22 cellular contexts compared by ENCODE assay signal in the genomic region with DNA sequence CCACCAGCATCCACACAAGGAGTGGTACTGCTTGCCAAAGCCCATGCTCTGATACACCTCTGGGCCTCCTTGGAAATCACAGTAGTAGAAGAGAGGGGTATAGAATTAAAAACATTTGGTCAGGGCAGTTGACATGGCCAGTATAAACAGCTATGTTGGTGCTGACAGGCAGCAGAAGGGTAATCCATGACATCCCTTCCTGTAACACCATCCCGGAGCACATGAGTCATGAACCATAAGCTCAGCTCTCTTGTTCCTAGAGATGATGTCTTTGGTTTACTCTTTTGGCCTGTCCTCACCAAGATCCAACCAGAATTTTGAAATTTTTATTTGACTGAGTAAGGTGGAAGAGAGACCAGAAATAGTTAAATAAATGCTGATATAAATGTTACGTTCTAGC.
A peak's percentile ranks its signal among the peaks of the same experiment; 100 is the strongest.
DNase-seq lines count a peak whose midpoint lies in the region; ATAC-seq and TF ChIP-seq lines count a peak whose summit lies in the region.
"Had no signal": no experiment of that assay in that cellular context is flagged by ENCODE, and none has a peak within 500 bp of the region (broad histone marks: within the 10 kb centered on the region; RNA-seq: fewer than 3 reads in every experiment).

No MANE protein-coding gene starts in this region.

- H3T11ph ChIP-seq in H9 (ENCODE audit: low read length): no peak overlapping the region

- no peaks in the 10 kb centered on the region; a peak in 1 of 4 replicates for H3K4me1 Mint-ChIP-seq in H9
- no peaks in the 10 kb centered on the region for H3K4me1 Mint-ChIP-seq in progenitor cell of endocrine pancreas (ENCODE audit: low read depth)
- H3K4me1 Mint-ChIP-seq: activated CD4-positive, alpha-beta T cell treated with anti-CD3 and anti-CD28 coated beads, Interleukin-2, amount 10 ng/mL, durations not matched to agents 24 days and 14 days; CD4-positive, alpha-beta memory T cell had no signal

- H4K8ac ChIP-seq in H9 (replicated peaks; ENCODE audit: insufficient read length, low read depth, low read length): no peak overlapping the region
- H4K8ac ChIP-seq in neuronal stem cell (ENCODE audit: low read depth, low read length): no peak overlapping the region

- no peak overlapping the region for H2BK15ac ChIP-seq in H9 (ENCODE audit: low read depth, low read length)
- H2BK15ac ChIP-seq in neuronal stem cell (ENCODE audit: low read length): no peak overlapping the region

- ATAC-seq in gastroesophageal sphincter: no peak
- no peak for ATAC-seq in GM18867 (IDR thresholded peaks at IDR 0.05; ENCODE audit: unreplicated experiment)
- ATAC-seq: activated naive CD4-positive, alpha-beta T cell treated with anti-CD3 and anti-CD28 coated beads, Interleukin-2, amount 50 U/mL, for 72 hours; gastrocnemius medialis; HepG2 had no signal

- no peak overlapping the region for H4K5ac ChIP-seq in H9 (ENCODE audit: insufficient read length, low read depth, low read length)

- no peak overlapping the region for H3K23ac ChIP-seq in H9 (ENCODE audit: insufficient read length, low read depth, low read length)
- no peak overlapping the region for H3K23ac ChIP-seq in neuronal stem cell (ENCODE audit: low read depth, low read length, poor library complexity)

- peak; percentile 10 for DNase-seq in H9
- DNase-seq in SW480 (ENCODE audit: low spot score): peak; percentile 6
- peak; percentile 17 to 37 for DNase-seq in fibroblast of lung (ENCODE audit: low read depth in 2 of 2)
- DNase-seq in neuronal stem cell (ENCODE audit: low spot score): no peak
- no peak for DNase-seq in progenitor cell of endocrine pancreas (ENCODE audit: low spot score, unreplicated experiment)
- DNase-seq in stimulated activated CD4-positive, alpha-beta T cell treated with anti-CD3 and anti-CD28 coated beads, Interleukin-1b, Interleukin-23, amount 100 ng/mL, for 48 hours: no peak
- DNase-seq: activated CD4-positive, alpha-beta T cell treated with anti-CD3 and anti-CD28 coated beads, Interleukin-2, amount 10 ng/mL, durations not matched to agents 24 days and 14 days; CD4-positive, alpha-beta memory T cell; gastrocnemius medialis; kidney; NCI-H1105; NCI-H2029 treated with DMSO at 0.1 percent for 48 hours; NCI-H226; NCI-H774; nucleus accumbens; stimulated activated CD4-positive, alpha-beta T cell treated with anti-CD3 and anti-CD28 coated beads, Interleukin-12 subunit alpha, Interleukin-12 subunit beta, amount 100 ng/mL, for 4 hours; stomach; trophoblast cell had no signal

- WGBS in H9 (ENCODE audit: extremely low coverage, insufficient read length, low lambda C conversion rate): no CpG with 5 or more reads among the region's 2 CpGs
- no CpG with 5 or more reads among the region's 2 CpGs for WGBS in neuronal stem cell (ENCODE audit: extremely low coverage in 2 of 2, insufficient read length in 2 of 2, insufficient replicate concordance in 1 of 2), 2 donors
- WGBS in gastroesophageal sphincter (ENCODE audit: low coverage in 1 of 2), 2 donors: 47 to 90% methylated on average over 1 to 2 of the region's 2 CpGs

- no peak overlapping the region for H3K14ac ChIP-seq in H9 (ENCODE audit: insufficient read depth, low read length)
- H3K14ac ChIP-seq in neuronal stem cell (ENCODE audit: low read length): no peak overlapping the region

- no peak for TF ChIP-seq POLR2A in gastroesophageal sphincter (IDR thresholded peaks at IDR 0.05)

- H3K36me3 ChIP-seq in fibroblast of lung (ENCODE audit: control insufficient read depth, insufficient read depth, low read length) (no peaks in the 10 kb centered on the region), neuronal stem cell (replicated peaks in 1 of 2; ENCODE audit: control insufficient read depth in 2 of 2, insufficient read depth in 2 of 2, low read length in 2 of 2) (no peaks in the 10 kb centered on the region), gastroesophageal sphincter (peaks cover 0 to 12% of the 10 kb centered on the region in 2 donors)
- H3K36me3 ChIP-seq: gastrocnemius medialis had no signal

- H3K36me3 Mint-ChIP-seq in H9 (ENCODE audit: insufficient read depth in 1 of 3, low read depth in 3 of 3) (no peaks in the 10 kb centered on the region), progenitor cell of endocrine pancreas (ENCODE audit: insufficient read depth) (no peaks in the 10 kb centered on the region)
- H3K36me3 Mint-ChIP-seq: activated naive CD4-positive, alpha-beta T cell treated with anti-CD3 and anti-CD28 coated beads, Interleukin-2, amount 50 U/mL, for 72 hours; CD4-positive, alpha-beta memory T cell had no signal

- H3K79me2 ChIP-seq in H9 (ENCODE audit: insufficient read depth, low read length): no peaks in the 10 kb centered on the region
- H3K79me2 ChIP-seq in fibroblast of lung (ENCODE audit: control insufficient read depth, insufficient read depth, low read length): no peaks in the 10 kb centered on the region

- no peak for TF ChIP-seq CTCF in H9 (conservative IDR thresholded peaks at IDR 0.05)
- no peak for TF ChIP-seq CTCF in fibroblast of lung (conservative IDR thresholded peaks at IDR 0.05 in 1 of 2, IDR thresholded peaks at IDR 0.05 in 1 of 2; ENCODE audit: low read depth in 1 of 2, low read length in 2 of 2)
- no peak for TF ChIP-seq CTCF in gastroesophageal sphincter (IDR thresholded peaks at IDR 0.05)
- no peak for TF ChIP-seq CTCF in progenitor cell of endocrine pancreas (IDR thresholded peaks at IDR 0.05; ENCODE audit: unreplicated experiment)

- H3K27ac ChIP-seq in H9 (ENCODE audit: insufficient read length, low read depth, low read length) (no peak overlapping the region), fibroblast of lung (ENCODE audit: insufficient read depth, low read length) (no peak overlapping the region), neuronal stem cell (replicated peaks; ENCODE audit: low read length) (no peak overlapping the region), gastroesophageal sphincter (no peak overlapping the region)
- H3K27ac ChIP-seq: gastrocnemius medialis, stomach had no signal

- H2BK12ac ChIP-seq in H9 (ENCODE audit: insufficient read length, low read depth, low read length): no peak overlapping the region
- no peak overlapping the region for H2BK12ac ChIP-seq in neuronal stem cell (ENCODE audit: low read length)

- H2BK5ac ChIP-seq in H9 (ENCODE audit: insufficient read length, low read length) (no peak overlapping the region), neuronal stem cell (ENCODE audit: low read length) (no peak overlapping the region)

- no peak overlapping the region for H3K4me3 Mint-ChIP-seq in H9
- H3K4me3 Mint-ChIP-seq in progenitor cell of endocrine pancreas (ENCODE audit: low read depth): no peak overlapping the region
- H3K4me3 Mint-ChIP-seq: activated CD4-positive, alpha-beta T cell treated with anti-CD3 and anti-CD28 coated beads, Interleukin-2, amount 10 ng/mL, durations not matched to agents 24 days and 14 days; CD4-positive, alpha-beta memory T cell had no signal

- H3K4me1 ChIP-seq in H9 (ENCODE audit: insufficient read depth, low read length): no peaks in the 10 kb centered on the region
- H3K4me1 ChIP-seq in fibroblast of lung (ENCODE audit: control insufficient read depth, extremely low read depth, insufficient read depth, low read length): no peaks in the 10 kb centered on the region
- no peaks in the 10 kb centered on the region for H3K4me1 ChIP-seq in neuronal stem cell (ENCODE audit: control insufficient read depth in 2 of 2, insufficient read depth in 1 of 2, low read depth in 1 of 2, low read length in 2 of 2)
- H3K4me1 ChIP-seq in gastroesophageal sphincter: peaks cover 0 to 16% (median 3%) of the 10 kb centered on the region in 3 donors
- H3K4me1 ChIP-seq: gastrocnemius medialis had no signal

- no peak overlapping the region for H4K91ac ChIP-seq in H9 (ENCODE audit: insufficient read length, low read depth, low read length)
- peak overlapping the region; percentile 60 for H4K91ac ChIP-seq in neuronal stem cell (ENCODE audit: low read depth, low read length, poor library complexity)

- H4K20me1 ChIP-seq in H9 (ENCODE audit: control insufficient read depth, insufficient read depth, insufficient read length) (no peaks in the 10 kb centered on the region), fibroblast of lung (ENCODE audit: control insufficient read depth, extremely low read depth, insufficient read depth, low read length) (no peaks in the 10 kb centered on the region)

- H3K27me3 ChIP-seq in H9 (ENCODE audit: insufficient read depth, low read length) (no peaks in the 10 kb centered on the region), fibroblast of lung (ENCODE audit: control insufficient read depth, insufficient read depth, low read length) (no peaks in the 10 kb centered on the region), neuronal stem cell (ENCODE audit: control insufficient read depth in 3 of 3, insufficient read depth in 3 of 3, low read depth in 1 of 3, low read length in 3 of 3) (no peaks in the 10 kb centered on the region), gastroesophageal sphincter (no peaks in the 10 kb centered on the region)
- H3K27me3 ChIP-seq: gastrocnemius medialis, stomach had no signal

- H3K9me3 Mint-ChIP-seq in H9 (no peaks in the 10 kb centered on the region), progenitor cell of endocrine pancreas (ENCODE audit: low read depth) (no peaks in the 10 kb centered on the region)

- H2AK5ac ChIP-seq in H9 (ENCODE audit: insufficient read length, low read length) (no peak overlapping the region), neuronal stem cell (ENCODE audit: low read depth, low read length) (no peak overlapping the region)

- no peak overlapping the region for H3K9ac ChIP-seq in H9 (ENCODE audit: extremely low read depth, insufficient read length, low read length)
- H3K9ac ChIP-seq in fibroblast of lung (ENCODE audit: insufficient read depth, low read length): no peak overlapping the region
- H3K9ac ChIP-seq in neuronal stem cell (ENCODE audit: low read depth, low read length, poor library complexity): no peak overlapping the region

- H3K4ac ChIP-seq in H9 (ENCODE audit: low read depth, low read length) (no peak overlapping the region), neuronal stem cell (ENCODE audit: low read length) (no peak overlapping the region)

- no peak overlapping the region for H3K56ac ChIP-seq in H9 (ENCODE audit: insufficient read length, low read depth, low read length)

- H3K27me3 Mint-ChIP-seq in H9 (ENCODE audit: low read depth): peaks cover 2% of the 10 kb centered on the region; the same call in 1 of the 2 replicates
- H3K27me3 Mint-ChIP-seq in progenitor cell of endocrine pancreas: peaks cover 13% of the 10 kb centered on the region

- H3K79me1 ChIP-seq in H9 (ENCODE audit: insufficient read depth, low read depth, low read length, poor library complexity, severe bottlenecking) (no peaks in the 10 kb centered on the region), neuronal stem cell (ENCODE audit: low read depth, low read length) (no peaks in the 10 kb centered on the region)

- TF ChIP-seq EP300 in gastroesophageal sphincter (IDR thresholded peaks at IDR 0.05): no peak

- H3K4me3 ChIP-seq in fibroblast of lung (replicated peaks in 1 of 4; ENCODE audit: control extremely low read depth in 1 of 4, insufficient read depth in 1 of 4, low read depth in 3 of 4, low read length in 4 of 4) (no peak overlapping the region), neuronal stem cell (ENCODE audit: low read length in 2 of 2) (no peak overlapping the region), gastroesophageal sphincter (no peak overlapping the region)
- H3K4me3 ChIP-seq: gastrocnemius medialis, stomach had no signal

- H2BK120ac ChIP-seq in H9 (ENCODE audit: low read depth, low read length, poor library complexity, severe bottlenecking) (no peak overlapping the region), neuronal stem cell (ENCODE audit: low read depth, low read length) (no peak overlapping the region)

- H3K27ac Mint-ChIP-seq in H9 (no peak overlapping the region), progenitor cell of endocrine pancreas (no peak overlapping the region)
- H3K27ac Mint-ChIP-seq: activated CD4-positive, alpha-beta T cell treated with anti-CD3 and anti-CD28 coated beads, Interleukin-2, amount 10 ng/mL, durations not matched to agents 24 days and 14 days; activated naive CD4-positive, alpha-beta T cell treated with anti-CD3 and anti-CD28 coated beads, Interleukin-2, amount 50 U/mL, for 72 hours; CD4-positive, alpha-beta memory T cell had no signal

- H2AFZ ChIP-seq in H9 (ENCODE audit: low read length): no peak overlapping the region
- H2AFZ ChIP-seq in fibroblast of lung (ENCODE audit: low read length): no peak overlapping the region
- no peak overlapping the region for H2AFZ ChIP-seq in neuronal stem cell (ENCODE audit: low read length)

- H3K18ac ChIP-seq in H9 (ENCODE audit: insufficient read length, low read depth, low read length): no peak overlapping the region
- H3K18ac ChIP-seq in neuronal stem cell (ENCODE audit: low read length): no peak overlapping the region

- H2BK20ac ChIP-seq in H9 (ENCODE audit: low read depth, low read length, poor library complexity, severe bottlenecking): no peak overlapping the region

- no peak overlapping the region for H3K4me2 ChIP-seq in H9 (ENCODE audit: insufficient read depth, insufficient read length, low read length)
- H3K4me2 ChIP-seq in fibroblast of lung (ENCODE audit: extremely low read depth, insufficient read depth, low read length): no peak overlapping the region
- H3K4me2 ChIP-seq in neuronal stem cell (ENCODE audit: insufficient read depth, low read length, poor library complexity, severe bottlenecking): no peak overlapping the region

- H3K23me2 ChIP-seq in H9 (ENCODE audit: insufficient read length, low read depth, low read length, poor library complexity, severe bottlenecking): no peaks in the 10 kb centered on the region

- H3K9me3 ChIP-seq in H9 (ENCODE audit: control insufficient read depth, low read depth, low read length) (no peaks in the 10 kb centered on the region), fibroblast of lung (ENCODE audit: control insufficient read depth, insufficient read depth, low read depth, low read length) (no peaks in the 10 kb centered on the region), neuronal stem cell (replicated peaks in 1 of 2; ENCODE audit: control insufficient read depth in 2 of 2, insufficient read depth in 1 of 2, low read depth in 1 of 2, low read length in 2 of 2) (no peaks in the 10 kb centered on the region), gastroesophageal sphincter (no peaks in the 10 kb centered on the region)
- H3K9me3 ChIP-seq: gastrocnemius medialis, stomach had no signal

Comparison
In these comparisons a context has a peak if more than half of its experiments do, and no peak if none do; other contexts are left out.
1. DNase-seq: peak in H9 (single experiment), SW480 (single experiment) and fibroblast of lung (2 of 2); none in neuronal stem cell (single experiment), progenitor cell of endocrine pancreas (single experiment) and stimulated activated CD4-positive, alpha-beta T cell treated with anti-CD3 and anti-CD28 coated beads, Interleukin-1b, Interleukin-23, amount 100 ng/mL, for 48 hours (single experiment).